Comparison of ENCODE assay signal across 23 cellular contexts in genomic region chr20:15205719-15206118, GRCh38.
"Had no signal": no experiment of that assay in that cellular context is flagged by ENCODE, and none has a peak within 500 bp of the region (broad histone marks: within the 10 kb centered on the region; RNA-seq: fewer than 3 reads in every experiment).

No MANE protein-coding gene starts in this region.

- H3K4me3 Mint-ChIP-seq: activated naive CD8-positive, alpha-beta T cell; activated T-cell treated with anti-CD3 and anti-CD28 coated beads, Interleukin-2, amount 50 U/mL, for 24 hours; activated T-helper 17 cell treated with anti-CD3 and anti-CD28 coated beads, Interleukin-2, amount 50 U/mL, for 72 hours; naive thymus-derived CD8-positive, alpha-beta T cell; neural progenitor cell; stimulated activated naive B cell treated with anti-CD40 and anti-IgM and Interleukin-4, amounts not matched to agents 10 μg/mL and 1 μg/mL and 100 μg/mL, for 72 hours had no signal

- H3K4me2 ChIP-seq: neural progenitor cell had no signal

- H3K9me3 ChIP-seq: adrenal gland, uterus had no signal

- H3K4me1 ChIP-seq: adrenal gland, ascending aorta, heart right ventricle, lower lobe of right lung, neural progenitor cell, sigmoid colon, transverse colon, uterus had no signal

- H3K9ac ChIP-seq: neural progenitor cell had no signal

- H3K27ac ChIP-seq: adrenal gland, ascending aorta, heart right ventricle, lower lobe of right lung, neural progenitor cell, sigmoid colon, transverse colon, uterus, WERI-Rb-1 had no signal

- H3K4me3 ChIP-seq: adrenal gland, ascending aorta, heart right ventricle, lower lobe of right lung, neural progenitor cell, sigmoid colon, transverse colon, uterus had no signal

- H3K27me3 ChIP-seq: adrenal gland, ascending aorta, heart right ventricle, neural progenitor cell, sigmoid colon, transverse colon, uterus had no signal

- ATAC-seq: activated T-helper 17 cell treated with anti-CD3 and anti-CD28 coated beads, Interleukin-2, amount 50 U/mL, for 72 hours; heart right ventricle; left lobe of liver; lower lobe of right lung; naive thymus-derived CD8-positive, alpha-beta T cell; stimulated activated naive B cell treated with anti-CD40 and anti-IgM and Interleukin-4, amounts not matched to agents 10 μg/mL and 1 μg/mL and 100 μg/mL, for 72 hours had no signal

- H2AFZ ChIP-seq: neural progenitor cell had no signal

- H3K36me3 Mint-ChIP-seq: activated naive CD8-positive, alpha-beta T cell had no signal

- H3K27me3 Mint-ChIP-seq: activated naive CD8-positive, alpha-beta T cell; activated T-cell treated with anti-CD3 and anti-CD28 coated beads, Interleukin-2, amount 50 U/mL, for 24 hours; activated T-helper 17 cell treated with anti-CD3 and anti-CD28 coated beads, Interleukin-2, amount 50 U/mL, for 72 hours; naive thymus-derived CD8-positive, alpha-beta T cell had no signal

- H3K4me1 Mint-ChIP-seq: activated T-helper 17 cell treated with anti-CD3 and anti-CD28 coated beads, Interleukin-2, amount 50 U/mL, for 72 hours; naive thymus-derived CD8-positive, alpha-beta T cell; stimulated activated naive B cell treated with anti-CD40 and anti-IgM and Interleukin-4, amounts not matched to agents 10 μg/mL and 1 μg/mL and 100 μg/mL, for 72 hours had no signal

- H3K36me3 ChIP-seq: adrenal gland, ascending aorta, heart right ventricle, lower lobe of right lung, neural progenitor cell, sigmoid colon, transverse colon, uterus, WERI-Rb-1 had no signal

- H3K27ac Mint-ChIP-seq: activated naive CD8-positive, alpha-beta T cell; activated T-cell treated with anti-CD3 and anti-CD28 coated beads, Interleukin-2, amount 50 U/mL, for 24 hours; activated T-helper 17 cell treated with anti-CD3 and anti-CD28 coated beads, Interleukin-2, amount 50 U/mL, for 72 hours; naive thymus-derived CD8-positive, alpha-beta T cell; neural progenitor cell; stimulated activated naive B cell treated with anti-CD40 and anti-IgM and Interleukin-4, amounts not matched to agents 10 μg/mL and 1 μg/mL and 100 μg/mL, for 72 hours had no signal

- DNase-seq: activated CD4-positive, CD25-positive, alpha-beta regulatory T cell treated with anti-CD3 and anti-CD28 coated beads, Interleukin-2, amount 50 U/mL, for 72 hours; activated CD8-positive, alpha-beta memory T cell treated with anti-CD3 and anti-CD28 coated beads for 24 hours; activated CD8-positive, alpha-beta memory T cell treated with anti-CD3 and anti-CD28 coated beads, Interleukin-2, amount 50 U/mL, for 4 hours; activated T-cell treated with anti-CD3 and anti-CD28 coated beads, Interleukin-2, amount 50 U/mL, for 24 hours; adrenal gland; heart right ventricle; kidney; lower lobe of right lung; naive thymus-derived CD8-positive, alpha-beta T cell; posterior cingulate gyrus; retina; sigmoid colon; stimulated activated CD4-positive, alpha-beta T cell treated with anti-CD3 and anti-CD28 coated beads, Interleukin-2, amount 100 ng/mL, for 48 hours; stimulated activated CD8-positive, alpha-beta memory T cell treated with anti-CD3 and anti-CD28 coated beads, Interleukin-4, amount 100 ng/mL, for 48 hours; stimulated activated naive B cell treated with anti-CD40 and anti-IgM and Interleukin-4, amounts not matched to agents 10 μg/mL and 1 μg/mL and 100 μg/mL, for 72 hours; transverse colon; uterus; WERI-Rb-1 had no signal
